Comparison of ENCODE assay signal across 1 cellular context in the genomic region with DNA sequence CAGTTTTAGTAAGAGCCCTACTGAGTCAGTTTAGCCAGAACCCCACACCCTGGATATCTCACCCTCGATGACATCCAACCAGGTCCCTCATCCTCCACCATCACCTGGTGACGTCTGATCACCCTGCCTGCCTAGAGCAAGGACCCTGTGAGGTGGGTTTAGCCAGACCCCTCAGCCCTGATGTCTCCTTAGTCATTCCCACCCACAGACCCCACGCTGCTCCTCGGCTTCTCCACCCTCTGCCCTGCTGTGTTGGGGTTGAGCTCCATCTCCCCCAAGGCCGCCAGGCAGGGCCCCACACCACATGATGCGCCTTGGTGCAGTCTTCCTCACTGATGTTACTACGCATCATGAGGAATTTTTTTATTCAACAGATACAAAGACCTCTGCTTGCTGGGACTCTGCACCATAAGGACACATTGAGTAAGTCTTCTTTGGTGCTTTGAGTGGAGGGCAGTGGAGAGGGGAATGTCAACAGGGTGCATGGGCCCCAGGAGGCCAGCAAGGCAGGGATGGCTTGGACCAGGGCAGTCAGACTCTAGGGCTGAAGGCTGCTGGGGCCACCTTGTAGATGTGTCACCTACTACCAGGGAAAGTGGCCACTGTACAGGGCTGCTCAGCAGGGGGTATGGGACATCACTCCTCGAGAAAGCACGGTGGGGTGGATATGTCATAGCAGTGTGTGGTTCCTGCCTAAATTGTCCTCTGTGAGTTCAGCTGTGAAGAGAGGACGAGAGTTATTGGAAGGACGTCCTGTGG.
TF ChIP-seq lines count a peak whose summit lies in the region.

No MANE protein-coding gene starts in this region.

TF ChIP-seq in HepG2, 621 proteins besides CTCF, POLR2A, EP300 and RAD21:
- TF ChIP-seq NFATC3 (CRISPR knock-in tag; IDR thresholded peaks at IDR 0.05) = no peak
- no peak for TF ChIP-seq ZNF512B (CRISPR knock-in tag; IDR thresholded peaks at IDR 0.05; ENCODE audit: borderline replicate concordance)
- TF ChIP-seq MLX (CRISPR knock-in tag; IDR thresholded peaks at IDR 0.05) = no peak
- TF ChIP-seq ZNF484 (CRISPR knock-in tag; IDR thresholded peaks at IDR 0.05; ENCODE audit: borderline replicate concordance, low read depth) = no peak
- TF ChIP-seq ZNF547 (CRISPR knock-in tag; IDR thresholded peaks at IDR 0.05) = no peak
- no peak for TF ChIP-seq CBX1 (IDR thresholded peaks at IDR 0.05; ENCODE audit: low read depth)
- TF ChIP-seq MXI1 (IDR thresholded peaks at IDR 0.05; ENCODE audit: borderline replicate concordance, low read depth, low read length) = no peak
- TF ChIP-seq KDM5B (CRISPR knock-in tag; IDR thresholded peaks at IDR 0.05; ENCODE audit: borderline replicate concordance) = no peak
- no peak for TF ChIP-seq NPAS2 (CRISPR knock-in tag; IDR thresholded peaks at IDR 0.05; ENCODE audit: borderline replicate concordance)
- no peak for TF ChIP-seq MAZ (IDR thresholded peaks at IDR 0.05; ENCODE audit: borderline replicate concordance, low read depth, low read length)
- no peak for TF ChIP-seq MAZ (CRISPR knock-in tag; IDR thresholded peaks at IDR 0.05; ENCODE audit: low read depth)
- no peak for TF ChIP-seq MATR3 (CRISPR knock-in tag; IDR thresholded peaks at IDR 0.05)
- TF ChIP-seq NCOA2 (CRISPR knock-in tag; IDR thresholded peaks at IDR 0.05) = no peak
- TF ChIP-seq DPF2 (CRISPR knock-in tag; IDR thresholded peaks at IDR 0.05; ENCODE audit: borderline replicate concordance, low read depth) = no peak
- no peak for TF ChIP-seq ZNF414 (CRISPR knock-in tag; IDR thresholded peaks at IDR 0.05)
- TF ChIP-seq, protein P1, sequence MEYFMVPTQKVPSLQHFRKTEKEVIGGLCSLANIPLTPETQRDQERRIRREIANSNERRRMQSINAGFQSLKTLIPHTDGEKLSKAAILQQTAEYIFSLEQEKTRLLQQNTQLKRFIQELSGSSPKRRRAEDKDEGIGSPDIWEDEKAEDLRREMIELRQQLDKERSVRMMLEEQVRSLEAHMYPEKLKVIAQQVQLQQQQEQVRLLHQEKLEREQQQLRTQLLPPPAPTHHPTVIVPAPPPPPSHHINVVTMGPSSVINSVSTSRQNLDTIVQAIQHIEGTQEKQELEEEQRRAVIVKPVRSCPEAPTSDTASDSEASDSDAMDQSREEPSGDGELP (IDR thresholded peaks at IDR 0.05; ENCODE audit: borderline replicate concordance, low read depth) = no peak
- TF ChIP-seq CCAR2 (optimal IDR thresholded peaks at IDR 0.05; ENCODE audit: low read depth, low read length) = no peak
- no peak for TF ChIP-seq ZFY (CRISPR knock-in tag; IDR thresholded peaks at IDR 0.05)
